1 cellular context compared by ENCODE assay signal in genomic region chr19:48966541-48967345, GRCh38.
TF ChIP-seq lines count a peak whose summit lies in the region.

No MANE protein-coding gene starts in this region.

TF ChIP-seq in PFSK-1, 5 proteins besides CTCF, POLR2A, EP300 and RAD21 (continued from another document):
- TF ChIP-seq REST (IDR thresholded peaks at IDR 0.05; ENCODE audit: insufficient read depth in 1 of 2, low read depth in 2 of 2, low read length in 2 of 2): no peak
